ENCODE assay signal across 9 cellular contexts in genomic region chr4:118760493-118760892, GRCh38.
A peak's percentile ranks its signal among the peaks of the same experiment; 100 is the strongest.
DNase-seq lines count a peak whose midpoint lies in the region; ATAC-seq and TF ChIP-seq lines count a peak whose summit lies in the region.
"Had no signal": no experiment of that assay in that cellular context is flagged by ENCODE, and none has a peak within 500 bp of the region (broad histone marks: within the 10 kb centered on the region; RNA-seq: fewer than 3 reads in every experiment).

No MANE protein-coding gene starts in this region.

- intact Hi-C loops in thyroid gland (cut with DNase I) = loop anchor here (10.0 kb wide), 1 partner anchor 204 kb away; no protein-coding TSS in a partner anchor

- peaks cover 18 to 30% of the 10 kb centered on the region in 2 donors for H3K4me1 ChIP-seq in thyroid gland
- H3K4me1 ChIP-seq in Peyer's patch = no peaks in the 10 kb centered on the region

- H3K4me3 ChIP-seq in thyroid gland (replicated peaks in 1 of 3) = no peak overlapping the region
- H3K4me3 ChIP-seq in Peyer's patch = no peak overlapping the region

- ATAC-seq in GM19328 (IDR thresholded peaks at IDR 0.05; ENCODE audit: unreplicated experiment) = peak; percentile 98
- peak; percentile 96 for ATAC-seq in HG02678 (IDR thresholded peaks at IDR 0.05; ENCODE audit: unreplicated experiment)
- peak; percentile 99 for ATAC-seq in HG03521 (IDR thresholded peaks at IDR 0.05; ENCODE audit: unreplicated experiment)

- WGBS in thyroid gland, 2 donors = 98% methylated on average over 5 of the region's 5 CpGs

- H3K27me3 ChIP-seq in thyroid gland (no peaks in the 10 kb centered on the region), Peyer's patch (no peaks in the 10 kb centered on the region)

- DNase-seq in thyroid gland (no peak), Peyer's patch (no peak), mucosa of gallbladder (ENCODE audit: low spot score) (no peak), NCI-H510A (lab: John Stamatoyannopoulos, UW) (no peak)
- DNase-seq: NCI-H446, T1000 had no signal

- no peak for TF ChIP-seq CTCF in thyroid gland (IDR thresholded peaks at IDR 0.05)
- no peak for TF ChIP-seq CTCF in Peyer's patch (IDR thresholded peaks at IDR 0.05)

- no peaks in the 10 kb centered on the region for H3K9me3 ChIP-seq in thyroid gland
- H3K9me3 ChIP-seq in Peyer's patch = no peaks in the 10 kb centered on the region

- H3K27ac ChIP-seq in thyroid gland = peak overlapping the region in 2 of 3 donors; percentile 21 to 47
- peak overlapping the region in 1 of 4 donors; percentile 34 for H3K27ac ChIP-seq in Peyer's patch

- peaks cover 6 to 15% of the 10 kb centered on the region in 2 donors for H3K36me3 ChIP-seq in thyroid gland
- H3K36me3 ChIP-seq in Peyer's patch = peaks cover 0 to 29% (median 0%) of the 10 kb centered on the region in 3 donors

- no peak for TF ChIP-seq POLR2A in thyroid gland (IDR thresholded peaks at IDR 0.05)
- no peak for TF ChIP-seq POLR2A in Peyer's patch (IDR thresholded peaks at IDR 0.05)
